Comparison of ENCODE assay signal across 8 cellular contexts in the genomic region with DNA sequence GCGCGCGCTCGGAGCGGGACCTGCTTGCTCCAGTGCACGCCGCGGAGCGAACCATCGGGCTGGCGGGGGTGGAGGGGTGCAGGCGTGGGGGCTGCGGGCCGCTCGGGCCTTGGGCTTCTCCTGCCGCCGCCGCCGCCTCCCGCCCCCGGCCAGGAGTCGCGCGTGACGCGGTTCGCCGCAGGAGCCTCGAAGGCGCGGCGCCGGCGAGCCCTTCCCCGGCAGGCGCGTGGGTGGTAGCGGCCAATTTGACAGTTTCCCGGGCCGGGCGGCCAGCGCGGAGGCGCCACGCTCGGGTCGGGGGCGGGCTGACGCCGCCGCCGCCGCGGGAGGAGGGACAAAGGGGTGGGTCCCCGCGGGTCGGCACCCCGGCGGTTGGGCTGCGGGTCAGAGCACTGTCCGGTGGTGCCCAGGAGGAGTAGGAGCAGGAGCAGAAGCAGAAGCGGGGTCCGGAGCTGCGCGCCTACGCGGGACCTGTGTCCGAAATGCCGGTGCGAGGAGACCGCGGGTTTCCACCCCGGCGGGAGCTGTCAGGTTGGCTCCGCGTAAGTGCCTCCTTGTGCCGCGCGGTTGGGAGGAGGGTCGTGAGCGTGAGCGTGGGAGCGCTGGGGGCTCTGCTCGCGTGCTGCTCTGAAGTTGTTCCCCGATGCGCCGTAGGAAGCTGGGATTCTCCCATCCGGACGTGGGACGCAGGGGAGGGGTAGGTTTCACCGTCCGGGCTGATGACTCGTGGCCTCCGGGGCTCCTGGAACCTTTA. TPM values are rescaled to one million over a fixed set of nuclear protein-coding genes. Genes with fewer than 3 reads are reported as not detected.
DNase-seq lines count a peak whose midpoint lies in the region; ATAC-seq, FAIRE-seq and TF ChIP-seq lines count a peak whose summit lies in the region.

A gene (plus strand): TSS at position 387 of the 754 bp plus-strand sequence. CDS start 96 bp downstream, at position 483.

- 0 out of 2 replicates have a peak within 1 kb of the TSS, but pooled peaks have one; percentile 29 for H3K27ac ChIP-seq in SU-DHL-6 (ENCODE audit: low read depth, low read length)
- peak within 1 kb of the TSS; percentile 79 for H3K27ac ChIP-seq in K562 (ENCODE audit: extremely low read depth, low read depth, low read length)

- no peaks in the 10 kb centered on the region for H3F3A ChIP-seq in SU-DHL-6 (ENCODE audit: insufficient read depth)

- H3K9me1 ChIP-seq in K562 (ENCODE audit: control insufficient read depth, insufficient read depth, low read length): no peaks in the 10 kb centered on the region

- H3K4me3 ChIP-seq in SU-DHL-6 (ENCODE audit: insufficient read depth, low read length, poor library complexity, severe bottlenecking) (peak within 1 kb of the TSS; percentile 59), K562 (peak within 1 kb of the TSS; percentile 52), retinal pigment epithelial cell (ENCODE audit: low read length) (peak within 1 kb of the TSS; percentile 68)

- ATAC-seq in HG03196 (IDR thresholded peaks at IDR 0.05; ENCODE audit: unreplicated experiment): peak; percentile 46
- ATAC-seq in K562: peak; percentile 84

- peak; percentile 61 for TF ChIP-seq POLR2A in GM19099 (IDR thresholded peaks at IDR 0.05; ENCODE audit: extremely low read depth, insufficient read length, low read depth)
- TF ChIP-seq POLR2A in K562 (conservative IDR thresholded peaks at IDR 0.05): peak; percentile 62

- H3K9ac ChIP-seq in SU-DHL-6 (ENCODE audit: low read length): peak within 1 kb of the TSS; percentile 71
- peak within 1 kb of the TSS; percentile 58 to 98 for H3K9ac ChIP-seq in K562 (ENCODE audit: insufficient read depth in 1 of 2, low read depth in 2 of 2, low read length in 2 of 2)

- peaks cover 23 to 53% of the 10 kb centered on the region in 2 experiments for H3K4me1 ChIP-seq in K562 (replicated peaks in 1 of 2; ENCODE audit: control insufficient read depth in 2 of 2, insufficient read depth in 2 of 2, low read length in 2 of 2)

- POLR2A ChIA-PET in K562 (lab: Yijun Ruan, JAX): interaction anchor here (1.2 kb wide), 1 partner anchor 19 kb away, joined by 3 read pairs; no protein-coding TSS in a partner anchor

- no peak for FAIRE-seq in K562 (lab: Jason Lieb, UNC)

- peak within 1 kb of the TSS; percentile 82 for H3K4me2 ChIP-seq in SU-DHL-6 (ENCODE audit: low read depth, low read length, poor library complexity, severe bottlenecking)
- peak within 1 kb of the TSS; percentile 74 for H3K4me2 ChIP-seq in K562 (ENCODE audit: insufficient read depth, low read length)

- H3K9me2 ChIP-seq in SU-DHL-6 (replicated peaks; ENCODE audit: insufficient read depth, low read length): no peaks in the 10 kb centered on the region

- under 1% methylated on average over 25 of the region's 95 CpGs for WGBS in K562 (ENCODE audit: insufficient coverage, low coverage, missing lambda C conversion rate)

- TF ChIP-seq CTCF in SU-DHL-6 (IDR thresholded peaks at IDR 0.05; ENCODE audit: insufficient read depth, low read length, poor library complexity, severe bottlenecking): no peak
- no peak for TF ChIP-seq CTCF in K562 (IDR thresholded peaks at IDR 0.05 in 2 of 3, conservative IDR thresholded peaks at IDR 0.05 in 1 of 3; ENCODE audit: insufficient read depth in 2 of 3, low read depth in 1 of 3, low read length in 3 of 3)
- no peak for TF ChIP-seq CTCF in retinal pigment epithelial cell (conservative IDR thresholded peaks at IDR 0.05; ENCODE audit: low read depth, low read length)

- H2AFZ ChIP-seq in SU-DHL-6 (ENCODE audit: low read depth, low read length, severe bottlenecking): peak within 1 kb of the TSS; percentile 99
- peak within 1 kb of the TSS; percentile 88 for H2AFZ ChIP-seq in K562 (ENCODE audit: low read depth, low read length)

- TF ChIP-seq RAD21 in K562 (CRISPR knock-in tag; conservative IDR thresholded peaks at IDR 0.05 in 1 of 2, IDR thresholded peaks at IDR 0.05 in 1 of 2): no peak

- H3K27me3 ChIP-seq in SU-DHL-6 (ENCODE audit: low read length) (no peaks in the 10 kb centered on the region), K562 (ENCODE audit: control insufficient read depth in 2 of 2, insufficient read depth in 2 of 2, low read length in 2 of 2) (no peaks in the 10 kb centered on the region)

- intact Hi-C loops in K562 (cut with micrococcal nuclease): no loop called here

- CTCF ChIA-PET in K562 (lab: Yijun Ruan, JAX; ENCODE audit: low intra/inter-chr PET ratio): no interaction called here

- BruUV-seq in K562 (replicated peaks; lab: Mats Ljungman, UMichigan): no TSS peak

- peak in 13 of 14 donors; percentile 57 to 92 (median 77) for DNase-seq in C1 segment of cervical spinal cord (lab: John Stamatoyannopoulos, UW)
- DNase-seq in K562 (ENCODE audit: extremely low read depth in 1 of 4, low spot score in 3 of 4): peak; percentile 77 to 84 (median 79)
- peak in 50 of 51 donors; percentile 28 to 87 (median 74) for DNase-seq in hypothalamus (lab: John Stamatoyannopoulos, UW)
- no peak for DNase-seq in retinal pigment epithelial cell (ENCODE audit: low read depth)
- no peak for DNase-seq in GF-D8 (lab: John Stamatoyannopoulos, UW)

- H3K36me3 ChIP-seq in SU-DHL-6 (ENCODE audit: low read length): no peaks in the 10 kb centered on the region
- H3K36me3 ChIP-seq in K562 (ENCODE audit: control insufficient read depth, insufficient read depth, low read length): no peaks in the 10 kb centered on the region

- TF ChIP-seq EP300 in K562 (IDR thresholded peaks at IDR 0.05; ENCODE audit: low read length): no peak

- H4K20me1 ChIP-seq in SU-DHL-6 (ENCODE audit: low read depth, low read length): no peaks in the 10 kb centered on the region
- H4K20me1 ChIP-seq in K562 (replicated peaks; ENCODE audit: control insufficient read depth, insufficient read depth, low read length): no peaks in the 10 kb centered on the region; the same call in 1 of the 2 replicates

- H3K79me2 ChIP-seq in SU-DHL-6 (ENCODE audit: insufficient read depth, low read length) (no peaks in the 10 kb centered on the region), K562 (ENCODE audit: control insufficient read depth, insufficient read depth, low read length) (peaks cover 46% of the 10 kb centered on the region)

- no peaks in the 10 kb centered on the region for H3K9me3 ChIP-seq in SU-DHL-6 (ENCODE audit: insufficient read depth, low read length)
- no peaks in the 10 kb centered on the region for H3K9me3 ChIP-seq in K562 (replicated peaks; ENCODE audit: control insufficient read depth, insufficient read depth, low read depth, low read length)

- in situ Hi-C loops in K562 (cut with MboI): no loop called here

TF ChIP-seq in K562, 482 proteins besides CTCF, POLR2A, EP300 and RAD21 (continues in another document):
- TF ChIP-seq ZZZ3 (IDR thresholded peaks at IDR 0.05) (no peak), KDM5B (IDR thresholded peaks at IDR 0.05; ENCODE audit: insufficient replicate concordance, low read depth, low read length) (peak; percentile 58), GABPA (tag; conservative IDR thresholded peaks at IDR 0.05; ENCODE audit: low read depth) (0 out of 2 replicates have a peak, but pooled peaks have one; percentile 28), GABPB1 (CRISPR knock-in tag; IDR thresholded peaks at IDR 0.05) (peak; percentile 49; the same call in 1 of the 2 replicates), POLR2H (tag; IDR thresholded peaks at IDR 0.05; ENCODE audit: low read depth) (no peak), ATF1 (CRISPR knock-in tag; IDR thresholded peaks at IDR 0.05) (no peak), ATF1 (tag; IDR thresholded peaks at IDR 0.05) (peak; percentile 37; the same call in 1 of the 2 replicates), HOXB6 (CRISPR knock-in tag; IDR thresholded peaks at IDR 0.05; ENCODE audit: borderline replicate concordance) (no peak), PHTF2 (CRISPR knock-in tag; IDR thresholded peaks at IDR 0.05) (no peak), ERF (CRISPR knock-in tag; IDR thresholded peaks at IDR 0.05) (0 out of 2 replicates have a peak, but pooled peaks have one; percentile 75), SUPT5H (IDR thresholded peaks at IDR 0.05) (peak; percentile 59), NR2C2 (CRISPR knock-in tag; IDR thresholded peaks at IDR 0.05) (no peak), NR2C2 (tag; IDR thresholded peaks at IDR 0.05) (peak; percentile 61), ZNF830 (CRISPR knock-in tag; IDR thresholded peaks at IDR 0.05) (0 out of 2 replicates have a peak, but pooled peaks have one; percentile 20), EP400 (IDR thresholded peaks at IDR 0.05) (peak; percentile 30; the same call in 1 of the 2 replicates)
- TF ChIP-seq, protein P1, sequence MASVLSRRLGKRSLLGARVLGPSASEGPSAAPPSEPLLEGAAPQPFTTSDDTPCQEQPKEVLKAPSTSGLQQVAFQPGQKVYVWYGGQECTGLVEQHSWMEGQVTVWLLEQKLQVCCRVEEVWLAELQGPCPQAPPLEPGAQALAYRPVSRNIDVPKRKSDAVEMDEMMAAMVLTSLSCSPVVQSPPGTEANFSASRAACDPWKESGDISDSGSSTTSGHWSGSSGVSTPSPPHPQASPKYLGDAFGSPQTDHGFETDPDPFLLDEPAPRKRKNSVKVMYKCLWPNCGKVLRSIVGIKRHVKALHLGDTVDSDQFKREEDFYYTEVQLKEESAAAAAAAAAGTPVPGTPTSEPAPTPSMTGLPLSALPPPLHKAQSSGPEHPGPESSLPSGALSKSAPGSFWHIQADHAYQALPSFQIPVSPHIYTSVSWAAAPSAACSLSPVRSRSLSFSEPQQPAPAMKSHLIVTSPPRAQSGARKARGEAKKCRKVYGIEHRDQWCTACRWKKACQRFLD (CRISPR knock-in tag; IDR thresholded peaks at IDR 0.05): peak; percentile 66; the same call in 1 of the 2 replicates

RNA-seq across cellular contexts. Expression of the gene that starts here (rescaled TPM):
- total RNA-seq in K562 (2011; cell fraction: chromatin; rRNA removed; ENCODE audit: low replicate concordance): 65.2 and 119 TPM in 2 replicates
- 35.0 and 35.9 TPM in 2 replicates for total RNA-seq in K562 (2011; cell fraction: nucleolus; rRNA removed)
- total RNA-seq in K562 (2011; cell fraction: nucleoplasm; rRNA removed): 57.6 and 73.1 TPM in 2 replicates
- total RNA-seq in K562 (2014; rRNA removed) (14.9 and 18.5 TPM in 2 replicates), K562 (2014; rRNA removed; fragmentation: Illumina TruSeq; extraction: Trizol) (16.8 and 17.4 TPM in 2 replicates), K562 (2015; rRNA removed; fragmentation: Illumina TruSeq; extraction: Trizol) (13.3 and 14.0 TPM in 2 replicates), K562 (2021) (17.7 and 19.4 TPM in 2 replicates)
- polyA plus RNA-seq in K562 (2011; rRNA removed) (24.1 TPM in 2 replicates), K562 (2014; fragmentation: Illumina TruSeq; extraction: Trizol) (13.1 and 17.2 TPM in 2 replicates), K562 (2014; fragmentation: Nextera tagmentation; extraction: Ambion mirVana) (1 to 10 TPM; 4.0 to 4.5 TPM), K562 (2014; rRNA removed) (12.8 and 13.4 TPM in 2 replicates)
- 8.9 and 13.3 TPM in 2 replicates for polyA plus RNA-seq in K562 (2011; cell fraction: cytosol; rRNA removed)
- 34.6 and 49.8 TPM in 2 replicates for polyA plus RNA-seq in K562 (2011; cell fraction: nucleus; rRNA removed)
- polyA plus RNA-seq in K562 (2012): 15.6 and 17.7 TPM in 2 replicates
- polyA minus RNA-seq in K562 (2011; rRNA and poly(A)+ RNA removed): 20.1 and 27.5 TPM in 2 replicates
- polyA minus RNA-seq in K562 (2011; cell fraction: cytosol; rRNA and poly(A)+ RNA removed): 14.5 and 14.7 TPM in 2 replicates
- 13.7 and 25.8 TPM in 2 replicates for polyA minus RNA-seq in K562 (2011; cell fraction: nucleus; rRNA and poly(A)+ RNA removed)

Comparison
In these comparisons a context has a peak if more than half of its experiments do, and no peak if none do; other contexts are left out.
1. DNase-seq: peak in C1 segment of cervical spinal cord (13 of 14), K562 (4 of 4) and hypothalamus (50 of 51); none in retinal pigment epithelial cell (single experiment) and GF-D8 (single experiment).
2. Peak in every context shown above with its lines, with median percentiles within 50 percentile points of each other: H3K4me3 ChIP-seq.